In the genomic region with DNA sequence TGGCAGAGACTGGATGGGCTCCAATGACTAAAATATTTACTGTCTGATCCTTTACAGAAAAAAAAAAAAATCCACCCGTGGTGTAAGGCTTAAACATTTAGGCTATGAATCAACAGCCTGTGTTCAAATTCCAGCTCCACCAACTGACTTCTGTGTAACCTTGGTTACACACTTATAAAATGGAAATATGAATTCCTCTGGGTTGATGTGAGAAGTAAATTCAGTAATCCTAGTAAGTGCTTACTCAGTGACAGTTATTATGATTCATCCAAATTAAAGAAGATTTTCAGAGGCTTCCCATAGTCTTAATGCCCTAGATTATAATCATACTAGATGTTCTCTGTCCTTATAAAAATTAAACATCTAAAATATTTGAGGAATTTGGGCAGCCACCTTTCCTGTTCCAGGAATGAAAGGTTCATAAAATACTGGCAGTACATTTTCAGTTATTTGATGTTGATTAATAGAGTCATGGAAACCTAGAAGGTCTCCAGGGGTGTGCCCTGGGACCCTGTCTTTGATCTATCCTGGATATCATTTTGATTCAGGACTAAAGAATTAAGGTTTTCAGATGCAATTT, we compare ENCODE assay signal across 9 cellular contexts.
DNase-seq lines count a peak whose midpoint lies in the region; ATAC-seq, FAIRE-seq and TF ChIP-seq lines count a peak whose summit lies in the region.
"Had no signal": no experiment of that assay in that cellular context is flagged by ENCODE, and none has a peak within 500 bp of the region (broad histone marks: within the 10 kb centered on the region; RNA-seq: fewer than 3 reads in every experiment).

No MANE protein-coding gene starts in this region.

- H3K4me2 ChIP-seq in PC-3 (ENCODE audit: low read length), result peak overlapping the region; percentile 83

- intact Hi-C loops in PC-3 (cut with micrococcal nuclease), result loop anchor here (1.0 kb wide), 12 partner anchors 11 to 194 kb away; no protein-coding TSS in a partner anchor
- intact Hi-C loops in pancreas (cut with DNase I), result no loop called here

- no peak for TF ChIP-seq CTCF in PC-3 (conservative IDR thresholded peaks at IDR 0.05; ENCODE audit: low read depth, low read length)
- no peak for TF ChIP-seq CTCF in epithelial cell of proximal tubule (conservative IDR thresholded peaks at IDR 0.05; ENCODE audit: low read depth, low read length)
- TF ChIP-seq CTCF in pancreas (IDR thresholded peaks at IDR 0.05), result no peak

- CTCF ChIA-PET in PC-3 (lab: Charles Lee), result interaction anchor here (0.7 to 2.0 kb wide), 4 partner anchors 10 to 142 kb away, joined by 3 to 6 read pairs (median 5); no protein-coding TSS in a partner anchor

- WGBS in pancreas, 2 donors, result 28 to 31% methylated on average over 1 of the region's 1 CpG

- H3F3A ChIP-seq in PC-3 (ENCODE audit: low read length, unreplicated experiment), result peaks cover 13% of the 10 kb centered on the region

- BruUV-seq in PC-3 (replicated peaks; lab: Mats Ljungman, UMichigan), result no TSS peak

- DNase-seq in AG20443 (ENCODE audit: low spot score), result peak; percentile 85
- peak; percentile 100 for DNase-seq in PC-3
- DNase-seq in epithelial cell of proximal tubule (ENCODE audit: low read depth), result peak; percentile 40
- no peak for DNase-seq in pancreas
- DNase-seq in DMS153 treated with DMSO at 0.1 percent for 48 hours (lab: John Stamatoyannopoulos, UW; ENCODE audit: unreplicated experiment), result no peak
- DNase-seq: NCI-H1436 had no signal

- H3K4me1 ChIP-seq in PC-3 (ENCODE audit: insufficient read depth, low read length) (peaks cover 48% of the 10 kb centered on the region), pancreas (peaks cover 4 to 14% (median 10%) of the 10 kb centered on the region in 3 donors)

- POLR2A ChIA-PET in PC-3 (lab: Charles Lee; ENCODE audit: unreplicated experiment), result interaction anchor here (0.6 to 2.3 kb wide), 12 partner anchors 12 to 434 kb away, joined by 3 to 27 read pairs (median 6); a partner anchor contains a TSS

- H3K27ac ChIP-seq in PC-3 (ENCODE audit: low read length), result peak overlapping the region; percentile 92
- H3K27ac ChIP-seq in pancreas, result peak overlapping the region in 2 of 4 donors; percentile 42 to 61

- H3K36me3 ChIP-seq in PC-3 (ENCODE audit: low read depth, low read length) (no peaks in the 10 kb centered on the region), pancreas (no peaks in the 10 kb centered on the region)

- H3K27me3 ChIP-seq in PC-3 (ENCODE audit: low read length), result no peaks in the 10 kb centered on the region
- no peaks in the 10 kb centered on the region for H3K27me3 ChIP-seq in pancreas

- no peak overlapping the region for H2AFZ ChIP-seq in PC-3 (ENCODE audit: low read length)

- no peaks in the 10 kb centered on the region for H3K9me2 ChIP-seq in PC-3 (replicated peaks; ENCODE audit: low read length)

- peak; percentile 67 for FAIRE-seq in pancreas (lab: Jason Lieb, UNC)

- H3K9me3 ChIP-seq in PC-3 (ENCODE audit: low read length) (no peaks in the 10 kb centered on the region), pancreas (no peaks in the 10 kb centered on the region)

- peak overlapping the region; percentile 54 for H3K4me3 ChIP-seq in PC-3 (ENCODE audit: low read length)
- no peak overlapping the region for H3K4me3 ChIP-seq in epithelial cell of proximal tubule (ENCODE audit: low read depth, low read length)
- H3K4me3 ChIP-seq in pancreas, result no peak overlapping the region

- no peaks in the 10 kb centered on the region for H4K20me1 ChIP-seq in PC-3 (ENCODE audit: low read length)

- peak; percentile 75 for ATAC-seq in PC-3
- ATAC-seq in pancreas, result peak in 3 of 4 donors; percentile 7 to 58 (median 52)
- no peak for ATAC-seq in GM18873 (IDR thresholded peaks at IDR 0.05; ENCODE audit: low FRiP score, unreplicated experiment)
- ATAC-seq in GM18517 (IDR thresholded peaks at IDR 0.05; ENCODE audit: unreplicated experiment), result no peak
- ATAC-seq in HG03108 (IDR thresholded peaks at IDR 0.05; ENCODE audit: unreplicated experiment), result no peak

- H3K9ac ChIP-seq in PC-3 (ENCODE audit: low read length), result peak overlapping the region; percentile 92

- H3K79me2 ChIP-seq in PC-3 (ENCODE audit: low read length), result peaks cover 7% of the 10 kb centered on the region

Comparison
In these comparisons a context has a peak if more than half of its experiments do, and no peak if none do; other contexts are left out.
1. DNase-seq: peak in AG20443 (single experiment), PC-3 (single experiment) and epithelial cell of proximal tubule (single experiment); none in pancreas (0 of 6) and DMS153 treated with DMSO at 0.1 percent for 48 hours (single experiment).
2. ATAC-seq: peak in PC-3 (single experiment) and pancreas (3 of 4); none in GM18873 (single experiment), GM18517 (single experiment) and HG03108 (single experiment).